Comparison of ENCODE assay signal across 1 cellular context in the genomic region with DNA sequence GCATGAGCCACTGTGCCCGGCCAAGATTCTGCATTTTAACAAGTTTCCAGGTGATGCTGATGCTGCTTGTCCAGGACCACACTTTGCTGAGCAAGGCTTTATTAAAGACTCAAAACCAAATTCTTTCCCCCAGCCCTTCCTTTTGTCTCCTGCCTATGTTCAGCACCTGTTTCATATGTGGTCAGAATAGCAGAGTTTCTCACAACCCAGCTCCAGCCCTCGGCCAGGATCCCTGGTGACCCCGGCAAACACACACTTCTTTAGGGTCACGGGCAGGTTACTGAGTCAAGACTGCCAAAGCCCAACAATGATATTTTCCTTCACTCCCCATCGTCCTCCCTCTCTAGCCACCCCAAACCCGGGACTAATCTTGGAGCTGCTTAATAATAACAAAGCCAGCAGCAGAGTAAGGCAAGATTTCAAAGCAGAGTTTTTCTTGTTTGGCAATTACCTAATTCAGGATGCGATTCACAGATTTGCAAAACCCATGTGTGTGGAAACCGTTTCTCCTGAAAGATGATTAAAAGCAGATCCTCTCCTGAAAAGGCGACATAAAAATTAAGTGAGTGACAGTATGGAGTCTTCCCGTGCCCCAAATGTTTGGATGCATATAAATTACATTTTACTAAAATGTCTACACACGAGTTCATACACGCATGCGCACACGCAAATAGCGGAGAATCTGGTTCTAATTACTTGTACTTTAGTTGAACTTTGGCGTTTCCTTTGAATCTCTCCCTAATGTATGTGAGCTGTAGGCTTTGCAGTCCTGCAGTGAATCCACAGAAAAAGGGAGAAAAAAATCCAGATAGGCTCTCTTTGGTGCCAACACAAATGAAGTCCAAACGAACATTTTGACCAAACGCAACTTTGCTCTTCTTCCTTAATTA.
TF ChIP-seq lines count a peak whose summit lies in the region.

No MANE protein-coding gene starts in this region.

TF ChIP-seq in IMR-90, 13 proteins besides CTCF, POLR2A, EP300 and RAD21:
- TF ChIP-seq RCOR1 (IDR thresholded peaks at IDR 0.05; ENCODE audit: insufficient replicate concordance, low read length), result no peak
- TF ChIP-seq, protein P1, sequence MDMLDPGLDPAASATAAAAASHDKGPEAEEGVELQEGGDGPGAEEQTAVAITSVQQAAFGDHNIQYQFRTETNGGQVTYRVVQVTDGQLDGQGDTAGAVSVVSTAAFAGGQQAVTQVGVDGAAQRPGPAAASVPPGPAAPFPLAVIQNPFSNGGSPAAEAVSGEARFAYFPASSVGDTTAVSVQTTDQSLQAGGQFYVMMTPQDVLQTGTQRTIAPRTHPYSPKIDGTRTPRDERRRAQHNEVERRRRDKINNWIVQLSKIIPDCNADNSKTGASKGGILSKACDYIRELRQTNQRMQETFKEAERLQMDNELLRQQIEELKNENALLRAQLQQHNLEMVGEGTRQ (IDR thresholded peaks at IDR 0.05; ENCODE audit: low read depth, low read length), result no peak
- TF ChIP-seq BHLHE40 (IDR thresholded peaks at IDR 0.05; ENCODE audit: low read depth, low read length), result no peak
- no peak for TF ChIP-seq MXI1 (IDR thresholded peaks at IDR 0.05; ENCODE audit: borderline replicate concordance, low read depth, low read length)
- TF ChIP-seq NFE2L2 (IDR thresholded peaks at IDR 0.05; ENCODE audit: low read depth, low read length), result no peak
- TF ChIP-seq SMC3 (IDR thresholded peaks at IDR 0.05; ENCODE audit: low read depth, low read length), result no peak
- TF ChIP-seq MAFK (IDR thresholded peaks at IDR 0.05; ENCODE audit: low read depth, low read length), result no peak
- TF ChIP-seq, protein P2, sequence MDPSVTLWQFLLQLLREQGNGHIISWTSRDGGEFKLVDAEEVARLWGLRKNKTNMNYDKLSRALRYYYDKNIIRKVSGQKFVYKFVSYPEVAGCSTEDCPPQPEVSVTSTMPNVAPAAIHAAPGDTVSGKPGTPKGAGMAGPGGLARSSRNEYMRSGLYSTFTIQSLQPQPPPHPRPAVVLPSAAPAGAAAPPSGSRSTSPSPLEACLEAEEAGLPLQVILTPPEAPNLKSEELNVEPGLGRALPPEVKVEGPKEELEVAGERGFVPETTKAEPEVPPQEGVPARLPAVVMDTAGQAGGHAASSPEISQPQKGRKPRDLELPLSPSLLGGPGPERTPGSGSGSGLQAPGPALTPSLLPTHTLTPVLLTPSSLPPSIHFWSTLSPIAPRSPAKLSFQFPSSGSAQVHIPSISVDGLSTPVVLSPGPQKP (IDR thresholded peaks at IDR 0.05; ENCODE audit: borderline replicate concordance, low read depth, low read length), result no peak
